In genomic region chr5:98768160-98769005, GRCh38 we compare ENCODE assay signal across 8 cellular contexts. TPM values are rescaled to one million over a fixed set of nuclear protein-coding genes. Genes with fewer than 3 reads are reported as not detected.
DNase-seq lines count a peak whose midpoint lies in the region; ATAC-seq and TF ChIP-seq lines count a peak whose summit lies in the region.

No MANE protein-coding gene starts in this region.

- H3K27ac ChIP-seq in ascending aorta, result no peak overlapping the region

- peak overlapping the region; percentile 70 to 87 for H3K4me3 ChIP-seq in ascending aorta

- H3K27me3 ChIP-seq in ascending aorta, result no peaks in the 10 kb centered on the region

- DNase-seq in DMS79 treated with DMSO at 0.1 percent for 48 hours (lab: John Stamatoyannopoulos, UW) (peak; percentile 25), OCI-M1 (lab: John Stamatoyannopoulos, UW) (peak; percentile 73), ascending aorta (ENCODE audit: low spot score in 2 of 2) (peak in 1 of 2 donors; percentile 65), hepatic stellate cell (ENCODE audit: low spot score) (peak; percentile 62), posterior cingulate gyrus (peak in 6 of 10 donors; percentile 33 to 78 (median 62)), GM19240 (ENCODE audit: insufficient read length, low spot score) (no peak)

- intact Hi-C loops in ascending aorta (cut with DNase I) (no loop called here), posterior cingulate gyrus (cut with DNase I) (no loop called here)

- peak; percentile 43 for ATAC-seq in GM19463 (IDR thresholded peaks at IDR 0.05; ENCODE audit: unreplicated experiment)
- ATAC-seq in HG03565 (IDR thresholded peaks at IDR 0.05; ENCODE audit: unreplicated experiment), result peak; percentile 46

- TF ChIP-seq CTCF in ascending aorta (IDR thresholded peaks at IDR 0.05), result peak; percentile 23 to 85 (median 82)

- H3K36me3 ChIP-seq in ascending aorta, result no peaks in the 10 kb centered on the region

- H3K4me1 ChIP-seq in ascending aorta, result peaks cover 0 to 8% of the 10 kb centered on the region in 2 donors

- no peaks in the 10 kb centered on the region for H3K9me3 ChIP-seq in ascending aorta

RNA-seq across cellular contexts. Expression of gene RGMB, which starts 5.1 kb away (rescaled TPM):
- 20.9 TPM for total RNA-seq in ascending aorta
